In the genomic region with DNA sequence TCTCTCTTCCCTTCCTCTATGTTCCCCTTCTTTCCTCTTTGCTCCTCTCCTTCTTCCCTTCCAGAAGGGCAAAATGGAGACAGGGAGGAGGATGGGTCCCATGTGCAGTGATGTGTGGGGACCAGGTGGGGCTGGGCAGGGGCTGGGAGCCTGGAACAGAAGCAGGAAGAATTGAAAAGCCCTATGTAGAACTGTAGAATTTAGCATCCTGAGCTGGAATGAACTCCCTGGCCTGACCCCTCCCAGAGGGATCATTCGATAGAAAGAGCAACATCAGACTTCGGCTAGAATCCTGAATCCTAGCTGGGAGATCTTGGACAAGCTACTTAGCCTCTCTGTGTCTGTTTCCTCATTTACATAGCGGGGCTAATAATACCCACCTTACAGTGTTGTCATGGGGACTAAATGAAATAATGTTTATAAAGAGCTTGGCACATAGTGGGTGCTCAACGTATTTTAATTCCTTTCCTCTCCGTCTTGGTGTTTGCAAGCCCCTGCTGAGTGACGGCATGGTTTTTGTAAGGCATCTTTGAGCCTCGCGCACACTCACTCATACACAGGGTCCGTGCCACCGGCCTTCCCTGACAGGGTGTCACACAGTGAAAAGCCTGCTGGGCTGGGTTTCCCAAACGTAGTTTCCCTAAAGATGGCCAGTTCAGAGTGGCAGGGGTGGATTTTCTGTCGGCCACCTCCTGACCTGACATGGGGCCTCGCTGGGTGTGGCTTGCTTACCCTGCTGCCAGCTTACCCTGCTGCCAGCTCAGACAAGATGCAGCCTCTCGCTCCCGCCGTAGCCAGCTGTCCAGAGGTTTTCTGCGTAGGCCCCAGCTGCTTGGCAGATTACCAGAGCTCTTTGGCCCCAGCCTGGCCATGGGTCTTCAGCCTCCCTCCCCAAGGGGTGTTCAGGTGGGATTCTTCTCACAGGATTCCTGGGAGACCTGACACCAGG, we compare ENCODE assay signal across 11 cellular contexts. TPM values are rescaled to one million over a fixed set of nuclear protein-coding genes. Genes with fewer than 3 reads are reported as not detected.
DNase-seq lines count a peak whose midpoint lies in the region; ATAC-seq and TF ChIP-seq lines count a peak whose summit lies in the region.
"Had no signal": no experiment of that assay in that cellular context is flagged by ENCODE, and none has a peak within 500 bp of the region (broad histone marks: within the 10 kb centered on the region; RNA-seq: fewer than 3 reads in every experiment).

No MANE protein-coding gene starts in this region.

- peaks cover 2 to 73% (median 41%) of the 10 kb centered on the region in 12 donors for H3K4me1 ChIP-seq in heart left ventricle
- H3K4me1 ChIP-seq in muscle layer of colon (ENCODE audit: insufficient read depth, low read length), result peaks cover 52% of the 10 kb centered on the region
- H3K4me1 ChIP-seq in vagina, result peaks cover 58% of the 10 kb centered on the region

- no peak for TF ChIP-seq POLR2A in heart left ventricle (IDR thresholded peaks at IDR 0.05)
- TF ChIP-seq POLR2A in vagina (IDR thresholded peaks at IDR 0.05), result no peak

- H3K36me3 ChIP-seq in heart left ventricle, result no peaks in the 10 kb centered on the region
- H3K36me3 ChIP-seq in muscle layer of colon (ENCODE audit: insufficient read depth, low read length), result no peaks in the 10 kb centered on the region
- H3K36me3 ChIP-seq in vagina, result no peaks in the 10 kb centered on the region

- H3K9ac ChIP-seq in muscle layer of colon (ENCODE audit: low read length), result peak overlapping the region; percentile 31

- H3K27ac ChIP-seq in heart left ventricle (peak overlapping the region in 7 of 12 donors; percentile 49 to 79 (median 76)), caudate nucleus (ENCODE audit: low read depth, low read length) (peak overlapping the region; percentile 62), muscle layer of colon (ENCODE audit: low read depth, low read length) (peak overlapping the region; percentile 64), vagina (peak overlapping the region; percentile 58)
- H3K27ac ChIP-seq: HL-60 had no signal

- intact Hi-C loops in heart left ventricle (cut with DNase I) (loop anchor here (2.0 to 10.0 kb wide), 8 partner anchors 60 to 245 kb away; no protein-coding TSS in a partner anchor), Right ventricle myocardium inferior (cut with DNase I) (loop anchor here (5.0 to 10.0 kb wide), 3 partner anchors 70 to 313 kb away; partner anchors contain the start of gene CISD3), vagina (cut with DNase I) (loop anchor here (10.0 kb wide), 1 partner anchor 63 kb away; no protein-coding TSS in a partner anchor)

- DNase-seq in heart left ventricle (no peak), Right ventricle myocardium inferior (ENCODE audit: missing footprints) (no peak), caudate nucleus (lab: John Stamatoyannopoulos, UW) (peak in 7 of 61 donors; percentile 22 to 52 (median 30)), vagina (ENCODE audit: extremely low spot score in 2 of 2) (no peak), HuH-7 (ENCODE audit: low spot score) (no peak)
- DNase-seq: activated naive CD4-positive, alpha-beta T cell; mammary epithelial cell had no signal

- no peak overlapping the region for H3K4me3 ChIP-seq in heart left ventricle
- peak overlapping the region in 1 of 2 donors; percentile 15 for H3K4me3 ChIP-seq in muscle layer of colon (ENCODE audit: low read depth in 1 of 2, low read length in 2 of 2)
- H3K4me3 ChIP-seq in vagina, result no peak overlapping the region

- H3K27me3 ChIP-seq in heart left ventricle, result peaks cover 0 to 31% (median 16%) of the 10 kb centered on the region in 9 donors
- peaks cover 0 to 5% of the 10 kb centered on the region in 2 donors for H3K27me3 ChIP-seq in muscle layer of colon (ENCODE audit: control insufficient read depth in 1 of 2, insufficient read depth in 2 of 2, low read length in 2 of 2)
- peaks cover 4% of the 10 kb centered on the region for H3K27me3 ChIP-seq in vagina

- TF ChIP-seq CTCF in heart left ventricle (IDR thresholded peaks at IDR 0.05) (no peak), vagina (IDR thresholded peaks at IDR 0.05) (no peak)

- WGBS in heart left ventricle, 4 donors, result 47 to 56% (median 52%) methylated on average over 17 of the region's 17 CpGs

- ATAC-seq in heart left ventricle (peak in 1 of 4 donors; percentile 14), Right ventricle myocardium inferior (no peak), GM19395 (IDR thresholded peaks at IDR 0.05; ENCODE audit: unreplicated experiment) (no peak), HG02678 (IDR thresholded peaks at IDR 0.05; ENCODE audit: unreplicated experiment) (no peak)

- H3K9me3 ChIP-seq in heart left ventricle (no peaks in the 10 kb centered on the region), muscle layer of colon (ENCODE audit: low read length) (no peaks in the 10 kb centered on the region), vagina (no peaks in the 10 kb centered on the region)

RNA-seq across cellular contexts. Expression of gene ARHGAP23, which starts 6.1 kb away (rescaled TPM):
- 10 to 100 TPM; 28.0 to 72.3 (median 66.3) TPM for total RNA-seq in heart left ventricle
- polyA plus RNA-seq in heart left ventricle, result 10 to 100 TPM; 34.4 to 73.1 TPM
- total RNA-seq in Right ventricle myocardium inferior, result 67.5 TPM
- total RNA-seq in vagina, result 70.2 TPM
